8 cellular contexts compared by ENCODE assay signal in the genomic region with DNA sequence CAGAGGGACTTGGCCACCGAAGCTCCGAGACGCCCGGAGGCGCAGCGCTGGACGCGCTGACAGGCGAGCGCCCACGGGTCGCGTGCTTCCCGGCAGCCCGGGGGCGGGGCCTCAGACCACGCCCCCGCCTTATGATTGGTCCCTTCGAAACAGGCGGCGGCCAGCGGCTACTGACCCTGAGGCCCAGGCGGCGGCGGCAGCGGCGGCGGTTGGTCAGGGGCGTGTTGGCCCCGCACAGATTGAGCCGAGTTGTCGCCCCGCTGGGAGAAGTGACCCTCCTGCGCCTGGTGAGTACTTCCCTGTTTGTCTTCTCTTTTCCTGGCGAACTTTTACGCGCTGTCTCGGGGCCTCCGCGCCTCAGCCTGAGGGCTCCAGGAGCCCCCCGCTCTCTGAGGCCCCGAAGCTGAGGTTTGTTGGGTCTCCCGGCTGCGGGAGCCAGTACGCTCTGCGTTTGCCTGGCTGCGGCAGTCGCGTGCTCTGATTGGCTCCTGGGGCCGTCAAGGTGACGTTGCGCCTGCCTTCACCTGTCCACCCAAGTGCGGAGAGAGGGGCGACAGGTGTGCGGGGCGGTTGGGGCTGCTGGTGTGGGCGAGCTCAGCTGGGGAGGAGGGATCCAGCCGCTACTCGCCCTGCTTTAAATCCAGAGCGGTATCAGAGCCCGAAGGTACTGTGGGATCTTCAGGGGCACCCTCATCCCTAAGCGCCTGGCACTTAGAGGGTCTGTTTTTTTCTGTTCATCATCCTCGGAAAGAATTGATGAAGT. TPM values are rescaled to one million over a fixed set of nuclear protein-coding genes. Genes with fewer than 3 reads are reported as not detected.
DNase-seq lines count a peak whose midpoint lies in the region; ATAC-seq and TF ChIP-seq lines count a peak whose summit lies in the region.

A gene (plus strand): TSS at position 186 of the 763 bp plus-strand sequence. CDS start 21,221 bp downstream, outside the sequence.

- DNase-seq in AG10803 (ENCODE audit: low read depth) (peak; percentile 74), NCI-H226 (peak; percentile 73), ecto neural progenitor cell (ENCODE audit: low spot score) (peak; percentile 98)
- peak; percentile 16 to 17 for DNase-seq in activated CD4-positive, alpha-beta T cell treated with anti-CD3 and anti-CD28 coated beads, Interleukin-2, amount 50 U/mL, for 24 hours (ENCODE audit: low read depth in 1 of 2, low spot score in 1 of 2)
- DNase-seq in stimulated activated CD4-positive, alpha-beta T cell treated with anti-CD3 and anti-CD28 coated beads, Interleukin-2, amount 100 ng/mL, for 4 hours (ENCODE audit: low read depth) = peak; percentile 19

- peak; percentile 57 for TF ChIP-seq POLR2A in GM18951 (IDR thresholded peaks at IDR 0.05; ENCODE audit: extremely low read depth, insufficient read depth, insufficient read length)

- in situ Hi-C loops in GM18951 (cut with MboI; ENCODE audit: low sequenced_read_pairs, unreplicated experiment) = loop anchor here (25.0 kb wide), 1 partner anchor 336 kb away; no protein-coding TSS in a partner anchor

- no peaks in the 10 kb centered on the region for H3K9me3 ChIP-seq in liver (ENCODE audit: control insufficient read depth in 4 of 4, low read length in 3 of 4)

- peak in 1 of 2 donors; percentile 29 for TF ChIP-seq RAD21 in liver (IDR thresholded peaks at IDR 0.05)

- peak; percentile 97 for ATAC-seq in HG03108 (IDR thresholded peaks at IDR 0.05; ENCODE audit: unreplicated experiment)

- peaks cover 5 to 13% (median 12%) of the 10 kb centered on the region in 4 donors for H3K4me1 ChIP-seq in liver (ENCODE audit: control insufficient read depth in 4 of 4, insufficient read depth in 4 of 4, low read length in 3 of 4)

- no peaks in the 10 kb centered on the region for H3K36me3 ChIP-seq in liver (ENCODE audit: control insufficient read depth in 4 of 4, insufficient read depth in 3 of 4, low read depth in 1 of 4, low read length in 3 of 4)

- whole genome bisulfite sequencing in liver = under 1% methylated on average over 63 of the region's 63 CpGs

- H3K9ac ChIP-seq in liver (ENCODE audit: low read depth in 1 of 2, low read length in 2 of 2) = peak within 1 kb of the TSS; percentile 56 to 74

- H3K4me3 ChIP-seq in AG10803 (ENCODE audit: low read length) (peak within 1 kb of the TSS; percentile 89), liver (ENCODE audit: low read depth in 1 of 3, low read length in 3 of 3) (peak within 1 kb of the TSS; percentile 66 to 70 (median 67))

- TF ChIP-seq CTCF in AG10803 (conservative IDR thresholded peaks at IDR 0.05; ENCODE audit: low read length) (no peak), liver (IDR thresholded peaks at IDR 0.05; ENCODE audit: low read depth, low read length, missing input control) (no peak)

- H3K27me3 ChIP-seq in liver (ENCODE audit: control insufficient read depth in 4 of 4, insufficient read depth in 4 of 4, low read length in 3 of 4) = no peaks in the 10 kb centered on the region

- peak within 1 kb of the TSS; percentile 76 to 84 for H3K27ac ChIP-seq in liver (ENCODE audit: low read depth in 1 of 2, low read length in 2 of 2)

TF ChIP-seq in liver, 16 proteins besides CTCF, POLR2A, EP300 and RAD21:
- TF ChIP-seq, protein P1, sequence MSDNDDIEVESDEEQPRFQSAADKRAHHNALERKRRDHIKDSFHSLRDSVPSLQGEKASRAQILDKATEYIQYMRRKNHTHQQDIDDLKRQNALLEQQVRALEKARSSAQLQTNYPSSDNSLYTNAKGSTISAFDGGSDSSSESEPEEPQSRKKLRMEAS (IDR thresholded peaks at IDR 0.05) = no peak
- TF ChIP-seq, protein P2, sequence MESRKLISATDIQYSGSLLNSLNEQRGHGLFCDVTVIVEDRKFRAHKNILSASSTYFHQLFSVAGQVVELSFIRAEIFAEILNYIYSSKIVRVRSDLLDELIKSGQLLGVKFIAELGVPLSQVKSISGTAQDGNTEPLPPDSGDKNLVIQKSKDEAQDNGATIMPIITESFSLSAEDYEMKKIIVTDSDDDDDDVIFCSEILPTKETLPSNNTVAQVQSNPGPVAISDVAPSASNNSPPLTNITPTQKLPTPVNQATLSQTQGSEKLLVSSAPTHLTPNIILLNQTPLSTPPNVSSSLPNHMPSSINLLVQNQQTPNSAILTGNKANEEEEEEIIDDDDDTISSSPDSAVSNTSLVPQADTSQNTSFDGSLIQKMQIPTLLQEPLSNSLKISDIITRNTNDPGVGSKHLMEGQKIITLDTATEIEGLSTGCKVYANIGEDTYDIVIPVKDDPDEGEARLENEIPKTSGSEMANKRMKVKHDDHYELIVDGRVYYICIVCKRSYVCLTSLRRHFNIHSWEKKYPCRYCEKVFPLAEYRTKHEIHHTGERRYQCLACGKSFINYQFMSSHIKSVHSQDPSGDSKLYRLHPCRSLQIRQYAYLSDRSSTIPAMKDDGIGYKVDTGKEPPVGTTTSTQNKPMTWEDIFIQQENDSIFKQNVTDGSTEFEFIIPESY (IDR thresholded peaks at IDR 0.05) = no peak
- peak; percentile 5 to 24 for TF ChIP-seq RXRA (IDR thresholded peaks at IDR 0.05)
- TF ChIP-seq EGR1 (IDR thresholded peaks at IDR 0.05; ENCODE audit: low read depth in 2 of 2) = no peak
- TF ChIP-seq JUND (IDR thresholded peaks at IDR 0.05) = no peak
- TF ChIP-seq, protein P3, sequence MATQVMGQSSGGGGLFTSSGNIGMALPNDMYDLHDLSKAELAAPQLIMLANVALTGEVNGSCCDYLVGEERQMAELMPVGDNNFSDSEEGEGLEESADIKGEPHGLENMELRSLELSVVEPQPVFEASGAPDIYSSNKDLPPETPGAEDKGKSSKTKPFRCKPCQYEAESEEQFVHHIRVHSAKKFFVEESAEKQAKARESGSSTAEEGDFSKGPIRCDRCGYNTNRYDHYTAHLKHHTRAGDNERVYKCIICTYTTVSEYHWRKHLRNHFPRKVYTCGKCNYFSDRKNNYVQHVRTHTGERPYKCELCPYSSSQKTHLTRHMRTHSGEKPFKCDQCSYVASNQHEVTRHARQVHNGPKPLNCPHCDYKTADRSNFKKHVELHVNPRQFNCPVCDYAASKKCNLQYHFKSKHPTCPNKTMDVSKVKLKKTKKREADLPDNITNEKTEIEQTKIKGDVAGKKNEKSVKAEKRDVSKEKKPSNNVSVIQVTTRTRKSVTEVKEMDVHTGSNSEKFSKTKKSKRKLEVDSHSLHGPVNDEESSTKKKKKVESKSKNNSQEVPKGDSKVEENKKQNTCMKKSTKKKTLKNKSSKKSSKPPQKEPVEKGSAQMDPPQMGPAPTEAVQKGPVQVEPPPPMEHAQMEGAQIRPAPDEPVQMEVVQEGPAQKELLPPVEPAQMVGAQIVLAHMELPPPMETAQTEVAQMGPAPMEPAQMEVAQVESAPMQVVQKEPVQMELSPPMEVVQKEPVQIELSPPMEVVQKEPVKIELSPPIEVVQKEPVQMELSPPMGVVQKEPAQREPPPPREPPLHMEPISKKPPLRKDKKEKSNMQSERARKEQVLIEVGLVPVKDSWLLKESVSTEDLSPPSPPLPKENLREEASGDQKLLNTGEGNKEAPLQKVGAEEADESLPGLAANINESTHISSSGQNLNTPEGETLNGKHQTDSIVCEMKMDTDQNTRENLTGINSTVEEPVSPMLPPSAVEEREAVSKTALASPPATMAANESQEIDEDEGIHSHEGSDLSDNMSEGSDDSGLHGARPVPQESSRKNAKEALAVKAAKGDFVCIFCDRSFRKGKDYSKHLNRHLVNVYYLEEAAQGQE (IDR thresholded peaks at IDR 0.05) = peak; percentile 31
- no peak for TF ChIP-seq FOXA2 (IDR thresholded peaks at IDR 0.05)
- no peak for TF ChIP-seq TAF1 (conservative IDR thresholded peaks at IDR 0.05)
- no peak for TF ChIP-seq NR2F2 (IDR thresholded peaks at IDR 0.05)
- no peak for TF ChIP-seq FOXA1 (IDR thresholded peaks at IDR 0.05)
- peak; percentile 67 for TF ChIP-seq SP1 (IDR thresholded peaks at IDR 0.05)
- TF ChIP-seq HNF4A (conservative IDR thresholded peaks at IDR 0.05) = no peak
- no peak for TF ChIP-seq GABPA (IDR thresholded peaks at IDR 0.05 in 1 of 2, conservative IDR thresholded peaks at IDR 0.05 in 1 of 2)
- TF ChIP-seq YY1 (IDR thresholded peaks at IDR 0.05) = peak; percentile 46
- no peak for TF ChIP-seq HNF4G (IDR thresholded peaks at IDR 0.05)
- TF ChIP-seq, protein P4, sequence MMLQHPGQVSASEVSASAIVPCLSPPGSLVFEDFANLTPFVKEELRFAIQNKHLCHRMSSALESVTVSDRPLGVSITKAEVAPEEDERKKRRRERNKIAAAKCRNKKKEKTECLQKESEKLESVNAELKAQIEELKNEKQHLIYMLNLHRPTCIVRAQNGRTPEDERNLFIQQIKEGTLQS (IDR thresholded peaks at IDR 0.05) = no peak

RNA-seq across cellular contexts. Expression of the gene that starts here (rescaled TPM):
- total RNA-seq in liver = 10 to 100 TPM in 1 of 2 donors, 1 to 10 TPM in 1; 3.3 to 17.6 TPM
- polyA plus RNA-seq in liver = 1 to 10 TPM in 1 of 2 donors, under 1 TPM in 1; 0.76 to 1.4 TPM

Comparison
In these comparisons a context has a peak if more than half of its experiments do, and no peak if none do; other contexts are left out.
1. Peak in every context shown above with its lines: DNase-seq, ATAC-seq, H3K4me3 ChIP-seq and H3K27ac ChIP-seq.
2. DNase-seq: peak in every context shown above with its lines; median percentile 98 in ecto neural progenitor cell; 74 in AG10803; 73 in NCI-H226; 19 in stimulated activated CD4-positive, alpha-beta T cell treated with anti-CD3 and anti-CD28 coated beads, Interleukin-2, amount 100 ng/mL, for 4 hours; 16 in activated CD4-positive, alpha-beta T cell treated with anti-CD3 and anti-CD28 coated beads, Interleukin-2, amount 50 U/mL, for 24 hours.